In genomic region chr16:47079883-47080282, GRCh38 we compare ENCODE assay signal across 17 cellular contexts.
"Had no signal": no experiment of that assay in that cellular context is flagged by ENCODE, and none has a peak within 500 bp of the region (broad histone marks: within the 10 kb centered on the region; RNA-seq: fewer than 3 reads in every experiment).

No MANE protein-coding gene starts in this region.

- H3K9me3 ChIP-seq: esophagus muscularis mucosa, gastrocnemius medialis, ovary, right lobe of liver, suprapubic skin, thyroid gland, upper lobe of left lung, uterus had no signal

- H3K4me1 ChIP-seq: esophagus muscularis mucosa, gastrocnemius medialis, right lobe of liver, suprapubic skin, thyroid gland, upper lobe of left lung, uterus had no signal

- ATAC-seq: gastrocnemius medialis; left colon; right lobe of liver; stimulated activated effector memory CD8-positive, alpha-beta T cell treated with anti-CD3 and anti-CD28 coated beads, Interleukin-12 subunit alpha, Interleukin-12 subunit beta, amount 100 ng/mL, for 72 hours; stimulated activated naive CD8-positive, alpha-beta T cell treated with anti-CD3 and anti-CD28 coated beads, Interleukin-15, Interleukin-2, amounts not matched to agents 100 U/mL and 50 U/mL, for 24 hours had no signal

- H3K4me3 ChIP-seq: esophagus muscularis mucosa, gastrocnemius medialis, ovary, right lobe of liver, suprapubic skin, thyroid gland, upper lobe of left lung, uterus had no signal

- DNase-seq: effector memory CD4-positive, alpha-beta T cell; gastrocnemius medialis; left colon; mesendoderm; naive B cell; ovary; right lobe of liver; stimulated activated CD4-positive, alpha-beta T cell treated with anti-CD3 and anti-CD28 coated beads, Interleukin-4, amount 100 ng/mL, for 1 hour; stimulated activated CD8-positive, alpha-beta memory T cell treated with anti-CD3 and anti-CD28 coated beads, Interleukin-4, amount 100 ng/mL, for 48 hours; stimulated activated naive CD8-positive, alpha-beta T cell treated with anti-CD3 and anti-CD28 coated beads, Interleukin-15, Interleukin-2, amounts not matched to agents 100 U/mL and 50 U/mL, for 24 hours; thyroid gland; uterus had no signal

- H3K27me3 ChIP-seq: esophagus muscularis mucosa, gastrocnemius medialis, ovary, right lobe of liver, suprapubic skin, thyroid gland, upper lobe of left lung, uterus had no signal

- H3K27ac ChIP-seq: epithelial cell of prostate, esophagus muscularis mucosa, gastrocnemius medialis, ovary, right lobe of liver, suprapubic skin, thyroid gland, upper lobe of left lung, uterus had no signal

- H3K36me3 ChIP-seq: esophagus muscularis mucosa, gastrocnemius medialis, ovary, right lobe of liver, suprapubic skin, thyroid gland, upper lobe of left lung, uterus had no signal
